21 cellular contexts compared by ENCODE assay signal in genomic region chr2:177124371-177124770, GRCh38.
DNase-seq lines count a peak whose midpoint lies in the region; TF ChIP-seq lines count a peak whose summit lies in the region.
"Had no signal": no experiment of that assay in that cellular context is flagged by ENCODE, and none has a peak within 500 bp of the region (broad histone marks: within the 10 kb centered on the region; RNA-seq: fewer than 3 reads in every experiment).

No MANE protein-coding gene starts in this region.

- no peak overlapping the region for H2AFZ ChIP-seq in osteoblast (ENCODE audit: low read length)
- H2AFZ ChIP-seq: GM23338 had no signal

- H3K27me3 ChIP-seq in osteoblast (ENCODE audit: insufficient read depth, low read length), result no peaks in the 10 kb centered on the region
- H3K27me3 ChIP-seq: BLaER1 treated with 17β-estradiol and CSF1 and Interleukin-3, amounts not matched to agents 10 nM and 100 nM had no signal

- H3K4me2 ChIP-seq in osteoblast (ENCODE audit: insufficient read depth, low read length), result no peak overlapping the region
- H3K4me2 ChIP-seq: BLaER1 treated with 17β-estradiol and CSF1 and Interleukin-3, amounts not matched to agents 10 nM and 100 nM; GM23338; SK-N-SH had no signal

- no peaks in the 10 kb centered on the region for H4K20me1 ChIP-seq in osteoblast (ENCODE audit: insufficient read depth, low read length)
- H4K20me1 ChIP-seq: BLaER1 treated with 17β-estradiol and CSF1 and Interleukin-3, amounts not matched to agents 10 nM and 100 nM had no signal

- no peak overlapping the region for H3K4me3 ChIP-seq in epithelial cell of esophagus (ENCODE audit: low read length)
- no peak overlapping the region for H3K4me3 ChIP-seq in osteoblast (ENCODE audit: insufficient read depth, low read length)
- H3K4me3 ChIP-seq: BLaER1 treated with 17β-estradiol and CSF1 and Interleukin-3, amounts not matched to agents 10 nM and 100 nM; GM23338 had no signal

- H3K36me3 ChIP-seq in osteoblast (ENCODE audit: insufficient read depth, low read length), result no peaks in the 10 kb centered on the region
- H3K36me3 ChIP-seq: BLaER1 treated with 17β-estradiol and CSF1 and Interleukin-3, amounts not matched to agents 10 nM and 100 nM had no signal

- H3K4me1 ChIP-seq in osteoblast (ENCODE audit: insufficient read depth, low read length), result no peaks in the 10 kb centered on the region
- H3K4me1 ChIP-seq: BLaER1 treated with 17β-estradiol and CSF1 and Interleukin-3, amounts not matched to agents 10 nM and 100 nM had no signal

- no peak overlapping the region for H3K27ac ChIP-seq in osteoblast (ENCODE audit: low read depth, low read length)
- H3K27ac ChIP-seq: BLaER1 treated with 17β-estradiol and CSF1 and Interleukin-3, amounts not matched to agents 10 nM and 100 nM had no signal

- no peaks in the 10 kb centered on the region for H3K79me2 ChIP-seq in osteoblast (ENCODE audit: insufficient read depth, low read length)

- H3K9me3 ChIP-seq in osteoblast (ENCODE audit: low read depth, low read length), result no peaks in the 10 kb centered on the region
- H3K9me3 ChIP-seq: BLaER1 treated with 17β-estradiol and CSF1 and Interleukin-3, amounts not matched to agents 10 nM and 100 nM; SK-N-SH had no signal

- DNase-seq in A172 (ENCODE audit: low spot score) (peak; percentile 28), M059J (ENCODE audit: low read depth) (peak; percentile 17), epithelial cell of esophagus (ENCODE audit: low read depth) (peak; percentile 16), osteoblast (ENCODE audit: insufficient read length, low spot score, missing footprints) (peak; percentile 5), NCI-H82 (lab: John Stamatoyannopoulos, UW) (no peak), NCI-H446 treated with DMSO at 0.1 percent for 48 hours (lab: John Stamatoyannopoulos, UW) (no peak)
- DNase-seq in stimulated activated CD4-positive, alpha-beta T cell treated with anti-CD3 and anti-CD28 coated beads, Interleukin-4, amount 100 ng/mL, for 1 hour, result no peak
- DNase-seq: CD4-positive, alpha-beta T cell; H9; NCI-H1092 treated with DMSO at 0.1 percent for 48 hours; NCI-H1436; NCI-H187; NCI-H2081 treated with DMSO at 0.1 percent for 48 hours; NCI-H2171; NCI-H226; NCI-H524; NCI-H748 treated with DMSO at 0.1 percent for 48 hours; PC-3; SK-N-SH had no signal

- TF ChIP-seq CTCF in epithelial cell of esophagus (IDR thresholded peaks at IDR 0.05; ENCODE audit: insufficient read depth, low read depth, low read length, missing control alignments), result no peak
- no peak for TF ChIP-seq CTCF in osteoblast (IDR thresholded peaks at IDR 0.05; ENCODE audit: extremely low read depth, low read depth, low read length)

Comparison
In these comparisons a context has a peak if more than half of its experiments do, and no peak if none do; other contexts are left out.
1. DNase-seq: peak in A172 (single experiment), M059J (single experiment), epithelial cell of esophagus (single experiment) and osteoblast (single experiment); none in NCI-H82 (single experiment), stimulated activated CD4-positive, alpha-beta T cell treated with anti-CD3 and anti-CD28 coated beads, Interleukin-4, amount 100 ng/mL, for 1 hour (single experiment) and NCI-H446 treated with DMSO at 0.1 percent for 48 hours (single experiment).